1 cellular context compared by ENCODE assay signal in genomic region chr4:181949704-181950312, GRCh38.
TF ChIP-seq lines count a peak whose summit lies in the region.

No MANE protein-coding gene starts in this region.

TF ChIP-seq in H1, 55 proteins besides CTCF, POLR2A, EP300 and RAD21 (continued from another document):
- no peak for TF ChIP-seq GABPA (IDR thresholded peaks at IDR 0.05; ENCODE audit: borderline replicate concordance, insufficient read depth, low read length)
- no peak for TF ChIP-seq SIX5 (IDR thresholded peaks at IDR 0.05; ENCODE audit: low read depth, low read length)
- no peak for TF ChIP-seq CHD1 (IDR thresholded peaks at IDR 0.05; ENCODE audit: low read depth, low read length)
- no peak for TF ChIP-seq RXRA (IDR thresholded peaks at IDR 0.05; ENCODE audit: insufficient read depth, low read depth, low read length)
- peak; percentile 95 for TF ChIP-seq TCF12 (IDR thresholded peaks at IDR 0.05; ENCODE audit: low read depth, low read length)
- TF ChIP-seq CBX5 (IDR thresholded peaks at IDR 0.05; ENCODE audit: low read depth, low read length), result no peak
- no peak for TF ChIP-seq SP2 (IDR thresholded peaks at IDR 0.05; ENCODE audit: low read length)
- no peak for TF ChIP-seq FOSL1 (IDR thresholded peaks at IDR 0.05; ENCODE audit: insufficient read depth, low read depth, low read length)
- TF ChIP-seq RNF2 (IDR thresholded peaks at IDR 0.05; ENCODE audit: borderline replicate concordance, low read depth, low read length, missing control alignments, poor library complexity, severe bottlenecking), result no peak
- TF ChIP-seq ASH2L (IDR thresholded peaks at IDR 0.05; ENCODE audit: low read length), result peak; percentile 60
- TF ChIP-seq PHF8 (conservative IDR thresholded peaks at IDR 0.05; ENCODE audit: low read depth, low read length), result no peak
- TF ChIP-seq TAF7 (optimal IDR thresholded peaks at IDR 0.05; ENCODE audit: borderline replicate concordance, low read depth, low read length), result no peak
- no peak for TF ChIP-seq KDM1A (IDR thresholded peaks at IDR 0.05; ENCODE audit: borderline replicate concordance, low read length)
- no peak for TF ChIP-seq SAP30 (IDR thresholded peaks at IDR 0.05; ENCODE audit: insufficient read depth, insufficient replicate concordance, low read length)
- peak; percentile 40; the same call in 1 of the 2 replicates for TF ChIP-seq POLR2AphosphoS5 (IDR thresholded peaks at IDR 0.05; ENCODE audit: low read depth, low read length)
- no peak for TF ChIP-seq KDM5A (IDR thresholded peaks at IDR 0.05; ENCODE audit: low read length)
- TF ChIP-seq HDAC6 (IDR thresholded peaks at IDR 0.05; ENCODE audit: low read depth, low read length), result no peak
- no peak for TF ChIP-seq MAFK (IDR thresholded peaks at IDR 0.05; ENCODE audit: low read depth, low read length)
- peak; percentile 57; the same call in 1 of the 2 replicates for TF ChIP-seq ATF2 (IDR thresholded peaks at IDR 0.05; ENCODE audit: low read length)
- TF ChIP-seq RBBP5 (IDR thresholded peaks at IDR 0.05; ENCODE audit: borderline replicate concordance, low read depth, low read length), result no peak
- TF ChIP-seq CHD2 (IDR thresholded peaks at IDR 0.05; ENCODE audit: low read length), result 0 out of 2 replicates have a peak, but pooled peaks have one; percentile 41
- no peak for TF ChIP-seq GTF2F1 (IDR thresholded peaks at IDR 0.05; ENCODE audit: borderline replicate concordance, low read depth, low read length)
- peak; percentile 65 to 88; a peak in 2 of 4 replicates for TF ChIP-seq HDAC2 (IDR thresholded peaks at IDR 0.05; ENCODE audit: borderline replicate concordance in 1 of 2, low read depth in 2 of 2, low read length in 2 of 2)
- TF ChIP-seq CHD7 (IDR thresholded peaks at IDR 0.05; ENCODE audit: insufficient replicate concordance, low read length), result peak; percentile 49
- TF ChIP-seq MAX (IDR thresholded peaks at IDR 0.05), result peak; percentile 72
- no peak for TF ChIP-seq BRCA1 (IDR thresholded peaks at IDR 0.05; ENCODE audit: low read depth, low read length)
- peak; percentile 93 for TF ChIP-seq CTBP2 (IDR thresholded peaks at IDR 0.05; ENCODE audit: borderline replicate concordance, insufficient read depth, insufficient read length, low read length)
- TF ChIP-seq CREB1 (IDR thresholded peaks at IDR 0.05), result peak; percentile 34; the same call in 1 of the 2 replicates
- no peak for TF ChIP-seq EGR1 (IDR thresholded peaks at IDR 0.05; ENCODE audit: borderline replicate concordance, low read depth, low read length)
- no peak for TF ChIP-seq CEBPB (IDR thresholded peaks at IDR 0.05; ENCODE audit: low read depth, low read length)
- no peak for TF ChIP-seq SUZ12 (IDR thresholded peaks at IDR 0.05; ENCODE audit: low read length)
- no peak for TF ChIP-seq BACH1 (IDR thresholded peaks at IDR 0.05; ENCODE audit: low read length)
- TF ChIP-seq ZNF274 (IDR thresholded peaks at IDR 0.05; ENCODE audit: borderline replicate concordance, extremely low read depth, low read length), result no peak
- TF ChIP-seq YY1 (IDR thresholded peaks at IDR 0.05; ENCODE audit: low read depth, low read length), result 0 out of 2 replicates have a peak, but pooled peaks have one; percentile 50
- no peak for TF ChIP-seq SRF (IDR thresholded peaks at IDR 0.05; ENCODE audit: low read depth, low read length)
- TF ChIP-seq SP4 (IDR thresholded peaks at IDR 0.05; ENCODE audit: low read length), result no peak
- TF ChIP-seq TAF1 (IDR thresholded peaks at IDR 0.05; ENCODE audit: low read depth, low read length), result no peak
- TF ChIP-seq SIN3A (conservative IDR thresholded peaks at IDR 0.05 in 1 of 2, IDR thresholded peaks at IDR 0.05 in 1 of 2; ENCODE audit: low read depth in 1 of 2, low read length in 2 of 2), result no peak
- TF ChIP-seq NANOG (IDR thresholded peaks at IDR 0.05; ENCODE audit: insufficient read depth, low read depth, low read length, poor library complexity, severe bottlenecking), result peak; percentile 97
- no peak for TF ChIP-seq NRF1 (IDR thresholded peaks at IDR 0.05; ENCODE audit: low read depth, low read length)
- no peak for TF ChIP-seq POU5F1 (IDR thresholded peaks at IDR 0.05; ENCODE audit: low read depth, low read length)
- no peak for TF ChIP-seq SIRT6 (IDR thresholded peaks at IDR 0.05; ENCODE audit: low read length)
- no peak for TF ChIP-seq EZH2 (IDR thresholded peaks at IDR 0.05; ENCODE audit: low read depth, low read length, severe bottlenecking)
- no peak for TF ChIP-seq ATF3 (IDR thresholded peaks at IDR 0.05; ENCODE audit: insufficient read depth, low read depth, low read length)
- TF ChIP-seq CBX8 (IDR thresholded peaks at IDR 0.05; ENCODE audit: borderline replicate concordance, low read depth, low read length), result no peak
- TF ChIP-seq TEAD4 (IDR thresholded peaks at IDR 0.05; ENCODE audit: low read depth, low read length), result no peak
- no peak for TF ChIP-seq RFX5 (IDR thresholded peaks at IDR 0.05; ENCODE audit: borderline replicate concordance, low read depth, low read length)
- TF ChIP-seq JUND (IDR thresholded peaks at IDR 0.05; ENCODE audit: low read length), result no peak
- no peak for TF ChIP-seq USF2 (IDR thresholded peaks at IDR 0.05; ENCODE audit: low read length)
- no peak for TF ChIP-seq JUN (IDR thresholded peaks at IDR 0.05; ENCODE audit: low read depth, low read length)
- peak; percentile 74 for TF ChIP-seq E2F6 (IDR thresholded peaks at IDR 0.05)
- no peak for TF ChIP-seq TBP (IDR thresholded peaks at IDR 0.05; ENCODE audit: low read depth, low read length)
- TF ChIP-seq SP1 (IDR thresholded peaks at IDR 0.05; ENCODE audit: low read depth, low read length), result peak; percentile 72
- no peak for TF ChIP-seq KDM4A (IDR thresholded peaks at IDR 0.05; ENCODE audit: low read depth, low read length, severe bottlenecking)
